Comparison of ENCODE assay signal across 1 cellular context in genomic region chr15:98951493-98952320, GRCh38.
TF ChIP-seq lines count a peak whose summit lies in the region.

No MANE protein-coding gene starts in this region.

TF ChIP-seq in liver, 16 proteins besides CTCF, POLR2A, EP300 and RAD21 (continued from another document):
- peak; percentile 25 for TF ChIP-seq REST (IDR thresholded peaks at IDR 0.05)
- peak in 1 of 2 donors; percentile 43 for TF ChIP-seq JUND (IDR thresholded peaks at IDR 0.05)
- no peak for TF ChIP-seq NR2F2 (IDR thresholded peaks at IDR 0.05)
- TF ChIP-seq ZBTB33 (IDR thresholded peaks at IDR 0.05), result no peak
- peak in 1 of 2 donors; percentile 67 for TF ChIP-seq RXRA (IDR thresholded peaks at IDR 0.05)
